Comparison of ENCODE assay signal across 2 cellular contexts in the genomic region with DNA sequence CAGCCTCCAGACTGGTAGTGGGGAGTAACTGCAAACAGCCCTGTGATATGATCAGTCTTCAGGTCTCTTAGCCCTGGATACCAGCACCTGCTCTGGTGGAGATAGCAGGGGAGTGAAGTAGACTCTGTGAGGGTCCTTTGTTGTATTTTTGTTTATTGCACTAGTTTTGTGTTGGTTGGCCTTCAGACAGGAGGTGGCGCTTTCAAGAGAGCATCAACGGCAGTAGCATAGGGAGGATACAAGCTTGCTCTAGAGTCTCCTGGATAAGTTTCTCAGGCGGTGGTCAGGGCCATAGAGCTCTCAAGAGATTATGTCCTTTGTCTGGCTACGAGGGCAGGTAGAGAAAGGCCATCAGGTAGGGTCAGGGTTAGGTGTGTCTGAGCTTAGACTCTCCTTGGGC.
TF ChIP-seq lines count a peak whose summit lies in the region.

No MANE protein-coding gene starts in this region.

TF ChIP-seq in GM23338, 12 proteins besides CTCF, POLR2A, EP300 and RAD21:
- TF ChIP-seq CREB1 (CRISPR knock-in tag; IDR thresholded peaks at IDR 0.05; ENCODE audit: low read depth) (no peak), POLR2AphosphoS5 (IDR thresholded peaks at IDR 0.05; ENCODE audit: low read depth) (no peak), NANOG (IDR thresholded peaks at IDR 0.05; ENCODE audit: borderline replicate concordance) (no peak), ZNF114 (CRISPR knock-in tag; IDR thresholded peaks at IDR 0.05) (no peak), STAT1 (IDR thresholded peaks at IDR 0.05; ENCODE audit: unreplicated experiment) (no peak), EZH2 (IDR thresholded peaks at IDR 0.05; ENCODE audit: low read depth, unreplicated experiment) (no peak), ZNF331 (CRISPR knock-in tag; IDR thresholded peaks at IDR 0.05; ENCODE audit: low read depth) (no peak)

TF ChIP-seq in H1, 55 proteins besides CTCF, POLR2A, EP300 and RAD21:
- TF ChIP-seq RBBP5 (IDR thresholded peaks at IDR 0.05; ENCODE audit: borderline replicate concordance, low read depth, low read length): no peak
- no peak for TF ChIP-seq EGR1 (IDR thresholded peaks at IDR 0.05; ENCODE audit: borderline replicate concordance, low read depth, low read length)
- TF ChIP-seq ZNF274 (IDR thresholded peaks at IDR 0.05; ENCODE audit: borderline replicate concordance, extremely low read depth, low read length): no peak
- TF ChIP-seq BCL11A (IDR thresholded peaks at IDR 0.05; ENCODE audit: low read depth in 2 of 2, low read length in 2 of 2): no peak
- no peak for TF ChIP-seq JUN (IDR thresholded peaks at IDR 0.05; ENCODE audit: low read depth, low read length)
- TF ChIP-seq CBX5 (IDR thresholded peaks at IDR 0.05; ENCODE audit: low read depth, low read length): no peak
- no peak for TF ChIP-seq SIRT6 (IDR thresholded peaks at IDR 0.05; ENCODE audit: low read length)
- TF ChIP-seq RNF2 (IDR thresholded peaks at IDR 0.05; ENCODE audit: borderline replicate concordance, low read depth, low read length, missing control alignments, poor library complexity, severe bottlenecking): no peak
- TF ChIP-seq TAF7 (optimal IDR thresholded peaks at IDR 0.05; ENCODE audit: borderline replicate concordance, low read depth, low read length): no peak
- TF ChIP-seq KDM4A (IDR thresholded peaks at IDR 0.05; ENCODE audit: low read depth, low read length, severe bottlenecking): no peak
- no peak for TF ChIP-seq TAF1 (IDR thresholded peaks at IDR 0.05; ENCODE audit: low read depth, low read length)
- TF ChIP-seq ASH2L (IDR thresholded peaks at IDR 0.05; ENCODE audit: low read length): no peak
- no peak for TF ChIP-seq NRF1 (IDR thresholded peaks at IDR 0.05; ENCODE audit: low read depth, low read length)
- no peak for TF ChIP-seq POU5F1 (IDR thresholded peaks at IDR 0.05; ENCODE audit: low read depth, low read length)
TF ChIP-seq in H1: peak in this region for 0.
